Comparison of ENCODE assay signal across 7 cellular contexts in genomic region chr10:133258066-133258817, GRCh38. TPM values are rescaled to one million over a fixed set of nuclear protein-coding genes. Genes with fewer than 3 reads are reported as not detected.
DNase-seq lines count a peak whose midpoint lies in the region; ATAC-seq lines count a peak whose summit lies in the region.
"Had no signal": no experiment of that assay in that cellular context is flagged by ENCODE, and none has a peak within 500 bp of the region (broad histone marks: within the 10 kb centered on the region; RNA-seq: fewer than 3 reads in every experiment).

No MANE protein-coding gene starts in this region.

- no peaks in the 10 kb centered on the region for H3K36me3 ChIP-seq in CD8-positive, alpha-beta memory T cell (ENCODE audit: insufficient read depth, low read length)
- H3K36me3 ChIP-seq in NT2/D1 (ENCODE audit: insufficient read depth, insufficient read length, low read length) (no peaks in the 10 kb centered on the region), iPS-18a (ENCODE audit: control insufficient read depth, low read depth, low read length) (no peaks in the 10 kb centered on the region)

- CTCF ChIA-PET in CD8-positive, alpha-beta memory T cell (lab: Charles Lee): interaction anchor here (0.9 to 2.7 kb wide), 8 partner anchors 12 to 71 kb away, joined by 3 to 13 read pairs (median 6); partner anchors contain the start of gene ADAM8

- peak overlapping the region; percentile 59 for H3K27ac ChIP-seq in CD8-positive, alpha-beta memory T cell (ENCODE audit: low read depth, low read length)
- no peak overlapping the region for H3K27ac ChIP-seq in iPS-18a (ENCODE audit: low read length)

- peaks cover 0 to 2% (median 0%) of the 10 kb centered on the region in 3 donors for H3K36me3 Mint-ChIP-seq in CD8-positive, alpha-beta memory T cell

- H3K27me3 Mint-ChIP-seq in CD8-positive, alpha-beta memory T cell: peaks cover 0 to 2% of the 10 kb centered on the region in 2 donors

- DNase-seq in CD8-positive, alpha-beta memory T cell: peak in 2 of 5 donors; percentile 32 to 59
- no peak for DNase-seq in NT2/D1 (ENCODE audit: low read depth, low spot score)
- no peak for DNase-seq in NCI-H2227 treated with DMSO at 0.1 percent for 48 hours (lab: John Stamatoyannopoulos, UW)
- no peak for DNase-seq in NCI-H82 (lab: John Stamatoyannopoulos, UW)

- H3K4me1 ChIP-seq in CD8-positive, alpha-beta memory T cell (ENCODE audit: insufficient read depth, low read length): peaks cover 58% of the 10 kb centered on the region
- peaks cover 8% of the 10 kb centered on the region for H3K4me1 ChIP-seq in NT2/D1 (ENCODE audit: insufficient read depth, insufficient read length)
- H3K4me1 ChIP-seq in iPS-18a (ENCODE audit: control insufficient read depth, low read depth, low read length): peaks cover 6% of the 10 kb centered on the region

- peaks cover 38 to 56% (median 50%) of the 10 kb centered on the region in 3 donors for H3K4me1 Mint-ChIP-seq in CD8-positive, alpha-beta memory T cell

- POLR2A ChIA-PET in CD8-positive, alpha-beta memory T cell (lab: Charles Lee): interaction anchor here (2.1 to 3.7 kb wide), 2 partner anchors 17 to 20 kb away, joined by 8 to 15 read pairs; no protein-coding TSS in a partner anchor

- peak overlapping the region; percentile 26 for H3K4me3 ChIP-seq in CD8-positive, alpha-beta memory T cell (ENCODE audit: low read length)
- no peak overlapping the region for H3K4me3 ChIP-seq in NT2/D1 (ENCODE audit: insufficient read length, low read depth)
- H3K4me3 ChIP-seq in iPS-18a (ENCODE audit: low read length): peak overlapping the region; percentile 41

- H3K9ac ChIP-seq in NT2/D1 (ENCODE audit: insufficient read length, low read depth) (peak overlapping the region; percentile 61), iPS-18a (ENCODE audit: low read length) (no peak overlapping the region)

- ATAC-seq in HG03095 (IDR thresholded peaks at IDR 0.05; ENCODE audit: unreplicated experiment): no peak

- peak overlapping the region in 5 of 7 donors; percentile 33 to 55 (median 53) for H3K4me3 Mint-ChIP-seq in CD8-positive, alpha-beta memory T cell

- H3K27ac Mint-ChIP-seq in CD8-positive, alpha-beta memory T cell: peak overlapping the region in 7 of 8 donors; percentile 70 to 97 (median 83)

- no peaks in the 10 kb centered on the region for H3K9me3 ChIP-seq in CD8-positive, alpha-beta memory T cell (ENCODE audit: low read length)
- H3K9me3 ChIP-seq in NT2/D1 (ENCODE audit: insufficient read depth, low read length) (no peaks in the 10 kb centered on the region), iPS-18a (ENCODE audit: control insufficient read depth, low read depth, low read length) (no peaks in the 10 kb centered on the region)

- H3K27me3 ChIP-seq in CD8-positive, alpha-beta memory T cell (ENCODE audit: insufficient read depth, low read length, poor library complexity, severe bottlenecking): no peaks in the 10 kb centered on the region
- peaks cover 31% of the 10 kb centered on the region for H3K27me3 ChIP-seq in NT2/D1 (ENCODE audit: insufficient read depth, insufficient read length)
- H3K27me3 ChIP-seq in iPS-18a (ENCODE audit: control insufficient read depth, insufficient read depth, low read length): peaks cover 12% of the 10 kb centered on the region

- H3K9me3 Mint-ChIP-seq in CD8-positive, alpha-beta memory T cell: no peaks in the 10 kb centered on the region

RNA-seq across cellular contexts. Expression of gene ADAM8, which starts 18.4 kb away (rescaled TPM):
- 10 to 100 TPM; 67.0 to 70.0 TPM for total RNA-seq in CD8-positive, alpha-beta memory T cell
- polyA plus RNA-seq in CD8-positive, alpha-beta memory T cell: 74.9 TPM

RNA-seq across cellular contexts. Expression of gene VENTX, which starts 20.6 kb away (rescaled TPM):
- total RNA-seq in CD8-positive, alpha-beta memory T cell: not detected
- polyA plus RNA-seq in CD8-positive, alpha-beta memory T cell: not detected
- total RNA-seq: kidney epithelial cell had no signal

RNA-seq across cellular contexts. Expression of gene UTF1, which starts 28.2 kb away (rescaled TPM):
- not detected for total RNA-seq in CD8-positive, alpha-beta memory T cell
- polyA plus RNA-seq in CD8-positive, alpha-beta memory T cell: not detected
- total RNA-seq: kidney epithelial cell had no signal

RNA-seq across cellular contexts. Expression of gene TUBGCP2, which starts 50.4 kb away (rescaled TPM):
- 10 to 100 TPM; 67.9 to 68.1 TPM for total RNA-seq in CD8-positive, alpha-beta memory T cell
- 39.9 TPM for polyA plus RNA-seq in CD8-positive, alpha-beta memory T cell

RNA-seq across cellular contexts. Expression of gene ZNF511, which starts 50.5 kb away (rescaled TPM):
- total RNA-seq in CD8-positive, alpha-beta memory T cell: 10 to 100 TPM; 82.2 to 83.2 TPM
- polyA plus RNA-seq in CD8-positive, alpha-beta memory T cell: 90.8 TPM
